Comparison of ENCODE assay signal across 26 cellular contexts in the genomic region with DNA sequence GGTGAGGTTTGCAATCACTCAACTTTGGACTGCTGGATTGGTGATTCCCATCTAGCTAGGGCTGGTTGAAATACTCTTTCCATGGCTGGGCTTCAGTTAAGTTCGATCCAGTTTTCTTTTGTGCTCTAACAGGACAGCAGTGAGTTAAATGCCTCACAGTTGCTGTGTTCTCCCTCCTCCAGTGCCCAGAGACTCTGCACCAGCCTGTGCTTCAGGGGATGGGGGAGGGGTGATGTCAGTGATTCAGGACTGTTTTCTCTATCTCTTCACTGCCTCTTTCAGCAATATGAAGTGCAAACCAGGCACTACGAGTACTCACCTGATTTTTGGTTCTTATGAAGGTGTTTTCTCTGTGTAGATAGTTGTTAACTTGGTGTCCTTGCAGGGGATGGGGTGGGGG.
A peak's percentile ranks its signal among the peaks of the same experiment; 100 is the strongest.
DNase-seq lines count a peak whose midpoint lies in the region; ATAC-seq, FAIRE-seq and TF ChIP-seq lines count a peak whose summit lies in the region.
"Had no signal": no experiment of that assay in that cellular context is flagged by ENCODE, and none has a peak within 500 bp of the region (broad histone marks: within the 10 kb centered on the region; RNA-seq: fewer than 3 reads in every experiment).

No MANE protein-coding gene starts in this region.

- ATAC-seq in HG03039 (IDR thresholded peaks at IDR 0.05; ENCODE audit: unreplicated experiment) (no peak), HG03135 (IDR thresholded peaks at IDR 0.05; ENCODE audit: unreplicated experiment) (no peak)
- ATAC-seq: HCT116, Panc1 had no signal

- no peaks in the 10 kb centered on the region for H3K36me3 ChIP-seq in bronchial epithelial cell (ENCODE audit: control insufficient read depth, insufficient read depth, low read length)
- H3K36me3 ChIP-seq: BE2C had no signal

- no peak for TF ChIP-seq CTCF in bronchial epithelial cell (IDR thresholded peaks at IDR 0.05; ENCODE audit: insufficient read depth, low read length, severe bottlenecking)

- peak; percentile 3 for DNase-seq in EH (ENCODE audit: low read depth)
- no peak for DNase-seq in HTR-8/SVneo (ENCODE audit: insufficient read length, low spot score)
- no peak for DNase-seq in bronchial epithelial cell (ENCODE audit: low read depth)
- peak; percentile 80 for DNase-seq in islet precursor cell
- DNase-seq in NCI-H1436 (lab: John Stamatoyannopoulos, UW), result no peak
- no peak for DNase-seq in activated CD4-positive, CD25-positive, alpha-beta regulatory T cell (lab: John Stamatoyannopoulos, UW)
- DNase-seq: 8988T; ACHN; BE2C; CD8-positive, alpha-beta memory T cell; DMS 273 treated with DMSO at 0.1 percent for 48 hours; DMS79; GOT3; KBM-7; MV-4-11; NCI-H1105; NCI-H146; NCI-H1930; NCI-H2107; NCI-H526 treated with DMSO at 0.1 percent for 48 hours; SHP77 had no signal

- H3K4me3 ChIP-seq in bronchial epithelial cell (ENCODE audit: low read depth, low read length), result no peak overlapping the region

- H3K27me3 ChIP-seq in bronchial epithelial cell (ENCODE audit: control insufficient read depth, insufficient read depth, low read length), result no peaks in the 10 kb centered on the region
- H3K27me3 ChIP-seq: BE2C had no signal

- FAIRE-seq in HTR-8/SVneo (lab: Jason Lieb, UNC) (peak; percentile 9), bronchial epithelial cell (lab: Jason Lieb, UNC) (peak; percentile 7)
- FAIRE-seq: GM19239 had no signal

Comparison
In these comparisons a context has a peak if more than half of its experiments do, and no peak if none do; other contexts are left out.
1. DNase-seq: peak in EH (single experiment) and islet precursor cell (single experiment); none in HTR-8/SVneo (single experiment), bronchial epithelial cell (single experiment), NCI-H1436 (single experiment) and activated CD4-positive, CD25-positive, alpha-beta regulatory T cell (0 of 4).